1 cellular context compared by ENCODE assay signal in the genomic region with DNA sequence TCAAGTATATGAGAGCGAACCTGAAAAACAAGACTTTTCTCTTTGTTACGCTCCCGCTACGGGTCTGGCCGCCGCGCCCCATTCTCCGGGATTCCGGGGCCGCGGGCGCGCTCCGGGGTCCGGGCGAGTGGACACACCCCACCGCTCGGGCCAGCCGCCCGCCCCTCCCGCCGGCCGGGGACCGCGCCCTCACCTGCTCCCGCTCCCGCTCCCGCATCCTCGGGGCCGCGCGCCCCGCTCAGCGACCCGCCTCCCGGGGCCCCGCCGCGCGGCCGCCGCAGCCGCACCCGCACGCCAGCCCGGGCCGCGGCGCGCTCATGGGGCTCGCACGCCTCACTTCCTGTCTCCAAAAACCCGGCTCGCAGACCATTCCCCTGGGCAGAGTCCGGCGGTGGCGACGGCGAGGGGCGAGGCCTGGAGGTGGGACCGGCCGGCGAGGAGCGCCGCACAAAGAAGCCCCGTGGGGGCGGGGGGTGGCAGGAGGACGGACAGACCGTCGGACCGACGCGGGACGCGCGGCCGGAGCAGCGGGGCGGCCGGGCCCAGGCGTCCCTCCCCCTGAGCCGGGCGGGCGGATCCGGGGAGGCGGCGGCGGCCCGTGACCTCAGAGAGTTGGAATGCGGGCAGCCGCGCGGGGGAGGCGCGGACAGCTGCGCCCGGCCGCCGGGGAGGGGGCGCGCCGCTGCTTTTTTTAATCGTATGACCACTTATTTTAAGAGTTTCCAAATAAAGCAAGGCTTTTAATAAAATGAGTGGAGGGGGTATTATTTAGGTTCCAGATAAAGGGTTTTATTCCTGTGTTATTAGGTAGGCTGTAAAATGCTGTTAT.
A peak's percentile ranks its signal among the peaks of the same experiment; 100 is the strongest.
TF ChIP-seq lines count a peak whose summit lies in the region.

TSS of gene PTPN21 (minus strand) at position 550 of the 829 bp plus-strand sequence. CDS start 4,590 bp downstream, outside the sequence.

TF ChIP-seq in K562, 482 proteins besides CTCF, POLR2A, EP300 and RAD21 (continued from another document and continues in another):
- TF ChIP-seq ZNF592 (IDR thresholded peaks at IDR 0.05): no peak
- no peak for TF ChIP-seq SP1 (CRISPR knock-in tag; IDR thresholded peaks at IDR 0.05)
- TF ChIP-seq JUND (IDR thresholded peaks at IDR 0.05; ENCODE audit: borderline replicate concordance, low read depth, low read length): peak; percentile 91
- peak; percentile 81; the same call in 1 of the 3 replicates for TF ChIP-seq JUND (tag; IDR thresholded peaks at IDR 0.05; ENCODE audit: borderline replicate concordance, low read depth, low read length)
- no peak for TF ChIP-seq CSDE1 (IDR thresholded peaks at IDR 0.05)
- TF ChIP-seq STAT5A (IDR thresholded peaks at IDR 0.05; ENCODE audit: borderline replicate concordance, low read length): no peak
- TF ChIP-seq ZNF280A (IDR thresholded peaks at IDR 0.05; ENCODE audit: low read depth, partially characterized antibody): no peak
- TF ChIP-seq, protein P1, sequence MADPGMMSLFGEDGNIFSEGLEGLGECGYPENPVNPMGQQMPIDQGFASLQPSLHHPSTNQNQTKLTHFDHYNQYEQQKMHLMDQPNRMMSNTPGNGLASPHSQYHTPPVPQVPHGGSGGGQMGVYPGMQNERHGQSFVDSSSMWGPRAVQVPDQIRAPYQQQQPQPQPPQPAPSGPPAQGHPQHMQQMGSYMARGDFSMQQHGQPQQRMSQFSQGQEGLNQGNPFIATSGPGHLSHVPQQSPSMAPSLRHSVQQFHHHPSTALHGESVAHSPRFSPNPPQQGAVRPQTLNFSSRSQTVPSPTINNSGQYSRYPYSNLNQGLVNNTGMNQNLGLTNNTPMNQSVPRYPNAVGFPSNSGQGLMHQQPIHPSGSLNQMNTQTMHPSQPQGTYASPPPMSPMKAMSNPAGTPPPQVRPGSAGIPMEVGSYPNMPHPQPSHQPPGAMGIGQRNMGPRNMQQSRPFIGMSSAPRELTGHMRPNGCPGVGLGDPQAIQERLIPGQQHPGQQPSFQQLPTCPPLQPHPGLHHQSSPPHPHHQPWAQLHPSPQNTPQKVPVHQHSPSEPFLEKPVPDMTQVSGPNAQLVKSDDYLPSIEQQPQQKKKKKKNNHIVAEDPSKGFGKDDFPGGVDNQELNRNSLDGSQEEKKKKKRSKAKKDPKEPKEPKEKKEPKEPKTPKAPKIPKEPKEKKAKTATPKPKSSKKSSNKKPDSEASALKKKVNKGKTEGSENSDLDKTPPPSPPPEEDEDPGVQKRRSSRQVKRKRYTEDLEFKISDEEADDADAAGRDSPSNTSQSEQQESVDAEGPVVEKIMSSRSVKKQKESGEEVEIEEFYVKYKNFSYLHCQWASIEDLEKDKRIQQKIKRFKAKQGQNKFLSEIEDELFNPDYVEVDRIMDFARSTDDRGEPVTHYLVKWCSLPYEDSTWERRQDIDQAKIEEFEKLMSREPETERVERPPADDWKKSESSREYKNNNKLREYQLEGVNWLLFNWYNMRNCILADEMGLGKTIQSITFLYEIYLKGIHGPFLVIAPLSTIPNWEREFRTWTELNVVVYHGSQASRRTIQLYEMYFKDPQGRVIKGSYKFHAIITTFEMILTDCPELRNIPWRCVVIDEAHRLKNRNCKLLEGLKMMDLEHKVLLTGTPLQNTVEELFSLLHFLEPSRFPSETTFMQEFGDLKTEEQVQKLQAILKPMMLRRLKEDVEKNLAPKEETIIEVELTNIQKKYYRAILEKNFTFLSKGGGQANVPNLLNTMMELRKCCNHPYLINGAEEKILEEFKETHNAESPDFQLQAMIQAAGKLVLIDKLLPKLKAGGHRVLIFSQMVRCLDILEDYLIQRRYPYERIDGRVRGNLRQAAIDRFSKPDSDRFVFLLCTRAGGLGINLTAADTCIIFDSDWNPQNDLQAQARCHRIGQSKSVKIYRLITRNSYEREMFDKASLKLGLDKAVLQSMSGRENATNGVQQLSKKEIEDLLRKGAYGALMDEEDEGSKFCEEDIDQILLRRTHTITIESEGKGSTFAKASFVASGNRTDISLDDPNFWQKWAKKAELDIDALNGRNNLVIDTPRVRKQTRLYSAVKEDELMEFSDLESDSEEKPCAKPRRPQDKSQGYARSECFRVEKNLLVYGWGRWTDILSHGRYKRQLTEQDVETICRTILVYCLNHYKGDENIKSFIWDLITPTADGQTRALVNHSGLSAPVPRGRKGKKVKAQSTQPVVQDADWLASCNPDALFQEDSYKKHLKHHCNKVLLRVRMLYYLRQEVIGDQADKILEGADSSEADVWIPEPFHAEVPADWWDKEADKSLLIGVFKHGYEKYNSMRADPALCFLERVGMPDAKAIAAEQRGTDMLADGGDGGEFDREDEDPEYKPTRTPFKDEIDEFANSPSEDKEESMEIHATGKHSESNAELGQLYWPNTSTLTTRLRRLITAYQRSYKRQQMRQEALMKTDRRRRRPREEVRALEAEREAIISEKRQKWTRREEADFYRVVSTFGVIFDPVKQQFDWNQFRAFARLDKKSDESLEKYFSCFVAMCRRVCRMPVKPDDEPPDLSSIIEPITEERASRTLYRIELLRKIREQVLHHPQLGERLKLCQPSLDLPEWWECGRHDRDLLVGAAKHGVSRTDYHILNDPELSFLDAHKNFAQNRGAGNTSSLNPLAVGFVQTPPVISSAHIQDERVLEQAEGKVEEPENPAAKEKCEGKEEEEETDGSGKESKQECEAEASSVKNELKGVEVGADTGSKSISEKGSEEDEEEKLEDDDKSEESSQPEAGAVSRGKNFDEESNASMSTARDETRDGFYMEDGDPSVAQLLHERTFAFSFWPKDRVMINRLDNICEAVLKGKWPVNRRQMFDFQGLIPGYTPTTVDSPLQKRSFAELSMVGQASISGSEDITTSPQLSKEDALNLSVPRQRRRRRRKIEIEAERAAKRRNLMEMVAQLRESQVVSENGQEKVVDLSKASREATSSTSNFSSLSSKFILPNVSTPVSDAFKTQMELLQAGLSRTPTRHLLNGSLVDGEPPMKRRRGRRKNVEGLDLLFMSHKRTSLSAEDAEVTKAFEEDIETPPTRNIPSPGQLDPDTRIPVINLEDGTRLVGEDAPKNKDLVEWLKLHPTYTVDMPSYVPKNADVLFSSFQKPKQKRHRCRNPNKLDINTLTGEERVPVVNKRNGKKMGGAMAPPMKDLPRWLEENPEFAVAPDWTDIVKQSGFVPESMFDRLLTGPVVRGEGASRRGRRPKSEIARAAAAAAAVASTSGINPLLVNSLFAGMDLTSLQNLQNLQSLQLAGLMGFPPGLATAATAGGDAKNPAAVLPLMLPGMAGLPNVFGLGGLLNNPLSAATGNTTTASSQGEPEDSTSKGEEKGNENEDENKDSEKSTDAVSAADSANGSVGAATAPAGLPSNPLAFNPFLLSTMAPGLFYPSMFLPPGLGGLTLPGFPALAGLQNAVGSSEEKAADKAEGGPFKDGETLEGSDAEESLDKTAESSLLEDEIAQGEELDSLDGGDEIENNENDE (IDR thresholded peaks at IDR 0.05; ENCODE audit: low read depth, low read length): no peak
- TF ChIP-seq ZNF12 (CRISPR knock-in tag; IDR thresholded peaks at IDR 0.05): no peak
- no peak for TF ChIP-seq PTTG1 (tag; IDR thresholded peaks at IDR 0.05; ENCODE audit: low read depth)
- TF ChIP-seq PHB2 (IDR thresholded peaks at IDR 0.05; ENCODE audit: low read depth): no peak
- TF ChIP-seq, protein P2, sequence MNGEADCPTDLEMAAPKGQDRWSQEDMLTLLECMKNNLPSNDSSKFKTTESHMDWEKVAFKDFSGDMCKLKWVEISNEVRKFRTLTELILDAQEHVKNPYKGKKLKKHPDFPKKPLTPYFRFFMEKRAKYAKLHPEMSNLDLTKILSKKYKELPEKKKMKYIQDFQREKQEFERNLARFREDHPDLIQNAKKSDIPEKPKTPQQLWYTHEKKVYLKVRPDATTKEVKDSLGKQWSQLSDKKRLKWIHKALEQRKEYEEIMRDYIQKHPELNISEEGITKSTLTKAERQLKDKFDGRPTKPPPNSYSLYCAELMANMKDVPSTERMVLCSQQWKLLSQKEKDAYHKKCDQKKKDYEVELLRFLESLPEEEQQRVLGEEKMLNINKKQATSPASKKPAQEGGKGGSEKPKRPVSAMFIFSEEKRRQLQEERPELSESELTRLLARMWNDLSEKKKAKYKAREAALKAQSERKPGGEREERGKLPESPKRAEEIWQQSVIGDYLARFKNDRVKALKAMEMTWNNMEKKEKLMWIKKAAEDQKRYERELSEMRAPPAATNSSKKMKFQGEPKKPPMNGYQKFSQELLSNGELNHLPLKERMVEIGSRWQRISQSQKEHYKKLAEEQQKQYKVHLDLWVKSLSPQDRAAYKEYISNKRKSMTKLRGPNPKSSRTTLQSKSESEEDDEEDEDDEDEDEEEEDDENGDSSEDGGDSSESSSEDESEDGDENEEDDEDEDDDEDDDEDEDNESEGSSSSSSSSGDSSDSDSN (IDR thresholded peaks at IDR 0.05; ENCODE audit: borderline replicate concordance in 1 of 2, low read depth in 2 of 2, low read length in 2 of 2): no peak
- TF ChIP-seq GABPA (tag; conservative IDR thresholded peaks at IDR 0.05; ENCODE audit: low read depth): peak; percentile 65
- TF ChIP-seq ARNT (IDR thresholded peaks at IDR 0.05): no peak
- no peak for TF ChIP-seq SMARCB1 (IDR thresholded peaks at IDR 0.05; ENCODE audit: insufficient read length, low read depth)
- no peak for TF ChIP-seq ZNF561 (CRISPR knock-in tag; conservative IDR thresholded peaks at IDR 0.05)
- no peak for TF ChIP-seq DDX20 (tag; IDR thresholded peaks at IDR 0.05; ENCODE audit: low read depth)
- no peak for TF ChIP-seq CREM (IDR thresholded peaks at IDR 0.05; ENCODE audit: low read depth)
- TF ChIP-seq ATF7 (IDR thresholded peaks at IDR 0.05): peak; percentile 91
- no peak for TF ChIP-seq POLR3A (IDR thresholded peaks at IDR 0.05; ENCODE audit: borderline replicate concordance, extremely low read depth, insufficient read depth, insufficient read length)
- TF ChIP-seq CBX2 (IDR thresholded peaks at IDR 0.05; ENCODE audit: insufficient read depth, low read length, poor library complexity, severe bottlenecking): no peak
- no peak for TF ChIP-seq HOMEZ (CRISPR knock-in tag; IDR thresholded peaks at IDR 0.05)
- TF ChIP-seq ZNF644 (tag; IDR thresholded peaks at IDR 0.05; ENCODE audit: low read depth): no peak
- TF ChIP-seq ZNF354B (CRISPR knock-in tag; IDR thresholded peaks at IDR 0.05): no peak
- TF ChIP-seq CEBPZ (IDR thresholded peaks at IDR 0.05; ENCODE audit: borderline replicate concordance, low read depth, low read length): no peak
